In genomic region chr3:129324855-129325254, GRCh38 we compare ENCODE assay signal across 24 cellular contexts. TPM values are rescaled to one million over a fixed set of nuclear protein-coding genes. Genes with fewer than 3 reads are reported as not detected.
A peak's percentile ranks its signal among the peaks of the same experiment; 100 is the strongest.
DNase-seq lines count a peak whose midpoint lies in the region; FAIRE-seq and TF ChIP-seq lines count a peak whose summit lies in the region.
"Had no signal": no experiment of that assay in that cellular context is flagged by ENCODE, and none has a peak within 500 bp of the region (broad histone marks: within the 10 kb centered on the region; RNA-seq: fewer than 3 reads in every experiment).

No MANE protein-coding gene starts in this region.

- FAIRE-seq in kidney (lab: Jason Lieb, UNC) = no peak
- FAIRE-seq: A204.1, D721Med, G401.6, GM12891, GM19239 had no signal

- H3K4me3 Mint-ChIP-seq in mesothelial cell of epicardium = no peak overlapping the region
- H3K4me3 Mint-ChIP-seq: B cell; CD4-positive, alpha-beta T cell; CD8-positive, alpha-beta T cell had no signal

- no peaks in the 10 kb centered on the region for H3K4me1 Mint-ChIP-seq in mesothelial cell of epicardium

- no peaks in the 10 kb centered on the region for H3K9me3 Mint-ChIP-seq in mesothelial cell of epicardium
- H3K9me3 Mint-ChIP-seq: CD4-positive, alpha-beta T cell; CD8-positive, alpha-beta T cell had no signal

- H3K27me3 ChIP-seq in osteoblast (ENCODE audit: insufficient read depth, low read length) (no peaks in the 10 kb centered on the region), spleen (replicated peaks in 1 of 7) (no peaks in the 10 kb centered on the region), brain microvascular endothelial cell (replicated peaks) (no peaks in the 10 kb centered on the region)
- H3K27me3 ChIP-seq: BLaER1 treated with 17β-estradiol and CSF1 and Interleukin-3, amounts not matched to agents 10 nM and 100 nM had no signal

- no peaks in the 10 kb centered on the region for H3K79me2 ChIP-seq in osteoblast (ENCODE audit: insufficient read depth, low read length)

- in situ Hi-C loops in brain microvascular endothelial cell (cut with HindIII; ENCODE audit: low pct_ligation_motif_present, low sequenced_read_pairs) = no loop called here

- no peak overlapping the region for H3K27ac Mint-ChIP-seq in mesothelial cell of epicardium
- H3K27ac Mint-ChIP-seq: B cell; CD4-positive, alpha-beta T cell; CD8-positive, alpha-beta T cell had no signal

- no peak overlapping the region for H3K9ac ChIP-seq in kidney (ENCODE audit: low read length in 2 of 2)
- H3K9ac ChIP-seq: BLaER1 treated with 17β-estradiol and CSF1 and Interleukin-3, amounts not matched to agents 10 nM and 100 nM had no signal

- no peak overlapping the region for H3K4me2 ChIP-seq in osteoblast (ENCODE audit: insufficient read depth, low read length)
- H3K4me2 ChIP-seq: BLaER1 treated with 17β-estradiol and CSF1 and Interleukin-3, amounts not matched to agents 10 nM and 100 nM had no signal

- 94 to 100% (median 98%) methylated on average over 5 to 12 of the region's 12 CpGs for WGBS in spleen, 5 donors

- no peak overlapping the region for H3K27ac ChIP-seq in kidney (ENCODE audit: low read depth in 2 of 2, low read length in 2 of 2)
- no peak overlapping the region for H3K27ac ChIP-seq in osteoblast (ENCODE audit: low read depth, low read length)
- H3K27ac ChIP-seq in spleen = no peak overlapping the region
- no peak overlapping the region for H3K27ac ChIP-seq in brain microvascular endothelial cell
- H3K27ac ChIP-seq: BLaER1 treated with 17β-estradiol and CSF1 and Interleukin-3, amounts not matched to agents 10 nM and 100 nM; C4-2B had no signal

- TF ChIP-seq POLR2A in spleen (IDR thresholded peaks at IDR 0.05) = no peak

- H3K27me3 Mint-ChIP-seq in mesothelial cell of epicardium (ENCODE audit: low read depth) = no peaks in the 10 kb centered on the region
- H3K27me3 Mint-ChIP-seq: CD4-positive, alpha-beta T cell had no signal

- H3K36me3 Mint-ChIP-seq in mesothelial cell of epicardium = no peaks in the 10 kb centered on the region
- H3K36me3 Mint-ChIP-seq: CD8-positive, alpha-beta T cell had no signal

- H2AFZ ChIP-seq in osteoblast (ENCODE audit: low read length) = no peak overlapping the region

- DNase-seq in kidney = peak; percentile 53
- DNase-seq in osteoblast (ENCODE audit: insufficient read length, low spot score, missing footprints) = peak; percentile 29
- peak; percentile 41 for DNase-seq in spleen
- no peak for DNase-seq in NCI-H345 (lab: John Stamatoyannopoulos, UW)
- DNase-seq in brain microvascular endothelial cell = no peak
- DNase-seq in epidermal melanocyte (ENCODE audit: insufficient read length, low spot score) = no peak
- DNase-seq in mesothelial cell of epicardium (ENCODE audit: low spot score in 2 of 2, unreplicated experiment in 2 of 2) = no peak
- DNase-seq: 8988T; ACHN; AML-193; Caco-2; Calu3; CD4-positive, alpha-beta T cell; CD8-positive, alpha-beta T cell; DMS79 treated with DMSO at 0.1 percent for 48 hours; GF-D8 had no signal

- H3K4me1 ChIP-seq in kidney (ENCODE audit: control insufficient read depth in 1 of 2, insufficient read depth in 1 of 2, low read depth in 1 of 2, low read length in 2 of 2) = no peaks in the 10 kb centered on the region
- H3K4me1 ChIP-seq in osteoblast (ENCODE audit: insufficient read depth, low read length) = no peaks in the 10 kb centered on the region
- peaks cover 0 to 4% (median 0%) of the 10 kb centered on the region in 6 donors for H3K4me1 ChIP-seq in spleen
- H3K4me1 ChIP-seq: BLaER1 treated with 17β-estradiol and CSF1 and Interleukin-3, amounts not matched to agents 10 nM and 100 nM; Caco-2 had no signal

- H3K36me3 ChIP-seq in kidney (ENCODE audit: control insufficient read depth in 1 of 2, insufficient read depth in 2 of 2, low read length in 2 of 2) (peaks cover 3 to 5% of the 10 kb centered on the region in 2 donors), osteoblast (ENCODE audit: insufficient read depth, low read length) (no peaks in the 10 kb centered on the region), spleen (peaks cover 0 to 5% (median 0%) of the 10 kb centered on the region in 6 donors), brain microvascular endothelial cell (replicated peaks) (no peaks in the 10 kb centered on the region)

- no peaks in the 10 kb centered on the region for H3K9me3 ChIP-seq in kidney (ENCODE audit: control insufficient read depth in 1 of 2, low read length in 2 of 2)
- H3K9me3 ChIP-seq in osteoblast (ENCODE audit: low read depth, low read length) = no peaks in the 10 kb centered on the region
- H3K9me3 ChIP-seq in spleen = no peaks in the 10 kb centered on the region
- H3K9me3 ChIP-seq: BLaER1 treated with 17β-estradiol and CSF1 and Interleukin-3, amounts not matched to agents 10 nM and 100 nM; Caco-2 had no signal

- intact Hi-C loops in kidney (cut with DNase I) = no loop called here
- intact Hi-C loops in spleen (cut with DNase I; ENCODE audit: low total_unique reads) = no loop called here

- H4K20me1 ChIP-seq in osteoblast (ENCODE audit: insufficient read depth, low read length) = no peaks in the 10 kb centered on the region
- H4K20me1 ChIP-seq: BLaER1 treated with 17β-estradiol and CSF1 and Interleukin-3, amounts not matched to agents 10 nM and 100 nM had no signal

- TF ChIP-seq CTCF in kidney (IDR thresholded peaks at IDR 0.05; ENCODE audit: borderline replicate concordance, extremely low read depth, insufficient read depth) (no peak), osteoblast (IDR thresholded peaks at IDR 0.05; ENCODE audit: extremely low read depth, low read depth, low read length) (no peak), spleen (IDR thresholded peaks at IDR 0.05 in 8 of 11, conservative IDR thresholded peaks at IDR 0.05 in 3 of 11) (no peak), brain microvascular endothelial cell (IDR thresholded peaks at IDR 0.05; ENCODE audit: low read depth, low read length, missing control alignments) (no peak), mesothelial cell of epicardium (IDR thresholded peaks at IDR 0.05; ENCODE audit: unreplicated experiment) (no peak)

- H3K4me3 ChIP-seq in kidney (ENCODE audit: low read length in 2 of 2) (no peak overlapping the region), osteoblast (ENCODE audit: insufficient read depth, low read length) (no peak overlapping the region), spleen (no peak overlapping the region), brain microvascular endothelial cell (ENCODE audit: low read depth, low read length) (no peak overlapping the region)
- H3K4me3 ChIP-seq: BLaER1 treated with 17β-estradiol and CSF1 and Interleukin-3, amounts not matched to agents 10 nM and 100 nM had no signal

RNA-seq across cellular contexts. Expression of gene HMCES, which starts 46.2 kb away (rescaled TPM):
- total RNA-seq in kidney (40.1 TPM), osteoblast (10.5 and 11.8 TPM in 2 replicates), spleen (10 to 100 TPM; 24.0 to 31.9 (median 30.7) TPM), mesothelial cell of epicardium (26.6 to 31.1 TPM (median 29.6 TPM) in 3 replicates)
- polyA plus RNA-seq in kidney (ENCODE audit: insufficient read depth, low read depth, low replicate concordance) (37.4 TPM), spleen (10 to 100 TPM; 16.1 to 60.7 (median 18.8) TPM)

Comparison
In these comparisons a context has a peak if more than half of its experiments do, and no peak if none do; other contexts are left out.
1. DNase-seq: peak in kidney (single experiment), osteoblast (single experiment) and spleen (single experiment); none in NCI-H345 (single experiment), brain microvascular endothelial cell (single experiment), epidermal melanocyte (single experiment) and mesothelial cell of epicardium (0 of 2).